14 cellular contexts compared by ENCODE assay signal in genomic region chr6:159125014-159125609, GRCh38. TPM values are rescaled to one million over a fixed set of nuclear protein-coding genes. Genes with fewer than 3 reads are reported as not detected.
DNase-seq lines count a peak whose midpoint lies in the region; ATAC-seq, FAIRE-seq and TF ChIP-seq lines count a peak whose summit lies in the region.
"Had no signal": no experiment of that assay in that cellular context is flagged by ENCODE, and none has a peak within 500 bp of the region (broad histone marks: within the 10 kb centered on the region; RNA-seq: fewer than 3 reads in every experiment).

No MANE protein-coding gene starts in this region.

- H3K79me2 ChIP-seq in OCI-LY3 (ENCODE audit: low read length): no peaks in the 10 kb centered on the region
- H3K79me2 ChIP-seq in endothelial cell of umbilical vein (ENCODE audit: control insufficient read depth, insufficient read depth, low read length): no peaks in the 10 kb centered on the region

- H3K4me1 ChIP-seq in left ventricle myocardium inferior: peaks cover 53% of the 10 kb centered on the region
- H3K4me1 ChIP-seq in right cardiac atrium (ENCODE audit: control insufficient read depth, insufficient read depth, low read length): peaks cover 2% of the 10 kb centered on the region
- H3K4me1 ChIP-seq in OCI-LY3 (ENCODE audit: low read length): peaks cover 35% of the 10 kb centered on the region
- H3K4me1 ChIP-seq in endothelial cell of umbilical vein (ENCODE audit: control insufficient read depth, extremely low read depth, insufficient read depth, low read length): no peaks in the 10 kb centered on the region
- no peaks in the 10 kb centered on the region for H3K4me1 ChIP-seq in suprapubic skin
- H3K4me1 ChIP-seq: transverse colon had no signal

- TF ChIP-seq POLR2A in endothelial cell of umbilical vein (IDR thresholded peaks at IDR 0.05; ENCODE audit: low read depth, low read length): no peak
- TF ChIP-seq POLR2A in suprapubic skin (IDR thresholded peaks at IDR 0.05): no peak

- H3K36me3 ChIP-seq in left ventricle myocardium inferior: no peaks in the 10 kb centered on the region
- peaks cover 2% of the 10 kb centered on the region for H3K36me3 ChIP-seq in OCI-LY3 (replicated peaks; ENCODE audit: low read depth, low read length)
- H3K36me3 ChIP-seq in endothelial cell of umbilical vein (ENCODE audit: control insufficient read depth in 2 of 2, extremely low read depth in 1 of 2, insufficient read depth in 2 of 2, low read length in 2 of 2): no peaks in the 10 kb centered on the region
- H3K36me3 ChIP-seq in suprapubic skin: no peaks in the 10 kb centered on the region
- H3K36me3 ChIP-seq: transverse colon had no signal

- H3K4me3 ChIP-seq in left ventricle myocardium inferior (no peak overlapping the region), right cardiac atrium (ENCODE audit: low read length) (no peak overlapping the region), OCI-LY3 (ENCODE audit: low read length) (no peak overlapping the region), endothelial cell of umbilical vein (replicated peaks in 1 of 3; ENCODE audit: insufficient read depth in 1 of 3, low read depth in 1 of 3, low read length in 3 of 3) (no peak overlapping the region), suprapubic skin (no peak overlapping the region)
- H3K4me3 ChIP-seq: transverse colon had no signal

- H3K27me3 ChIP-seq in left ventricle myocardium inferior (ENCODE audit: low read depth) (no peaks in the 10 kb centered on the region), right cardiac atrium (ENCODE audit: control insufficient read depth, insufficient read depth) (no peaks in the 10 kb centered on the region), OCI-LY3 (ENCODE audit: low read depth, low read length) (peaks cover 11% of the 10 kb centered on the region), endothelial cell of umbilical vein (ENCODE audit: control insufficient read depth in 2 of 2, insufficient read depth in 2 of 2, low read length in 2 of 2) (peaks cover 0 to 5% of the 10 kb centered on the region in 2 experiments), suprapubic skin (no peaks in the 10 kb centered on the region)
- H3K27me3 ChIP-seq: transverse colon had no signal

- peak overlapping the region; percentile 93 for H3K27ac ChIP-seq in left ventricle myocardium inferior (replicated peaks)
- H3K27ac ChIP-seq in right cardiac atrium (ENCODE audit: low read length): no peak overlapping the region
- H3K27ac ChIP-seq in OCI-LY3 (ENCODE audit: low read length): no peak overlapping the region
- no peak overlapping the region for H3K27ac ChIP-seq in endothelial cell of umbilical vein (ENCODE audit: insufficient read depth, low read depth, low read length)
- peak overlapping the region; percentile 43 for H3K27ac ChIP-seq in substantia nigra (ENCODE audit: low read depth, low read length, poor library complexity, severe bottlenecking)
- no peak overlapping the region for H3K27ac ChIP-seq in suprapubic skin
- H3K27ac ChIP-seq: transverse colon had no signal

- dilution Hi-C loops in endothelial cell of umbilical vein (cut with MboI; ENCODE audit: extremely low pct_ligation_motif_present, low sequenced_read_pairs): no loop called here

- ATAC-seq in right cardiac atrium: no peak

- peak overlapping the region; percentile 21; the same call in 1 of the 2 replicates for H3K4me2 ChIP-seq in OCI-LY3 (ENCODE audit: low read length)
- no peak overlapping the region for H3K4me2 ChIP-seq in endothelial cell of umbilical vein (ENCODE audit: insufficient read depth, low read length)

- FAIRE-seq in endothelial cell of umbilical vein (lab: Jason Lieb, UNC): no peak

- TF ChIP-seq CTCF in left ventricle myocardium inferior (IDR thresholded peaks at IDR 0.05; ENCODE audit: borderline replicate concordance): peak; percentile 43
- peak; percentile 57 for TF ChIP-seq CTCF in OCI-LY3 (IDR thresholded peaks at IDR 0.05; ENCODE audit: low read depth, low read length)
- peak; percentile 4 to 10 for TF ChIP-seq CTCF in endothelial cell of umbilical vein (IDR thresholded peaks at IDR 0.05; ENCODE audit: extremely low read depth in 1 of 2, insufficient read depth in 1 of 2, low read depth in 1 of 2, low read length in 2 of 2)
- TF ChIP-seq CTCF in suprapubic skin (IDR thresholded peaks at IDR 0.05): no peak

- POLR2A ChIA-PET in endothelial cell of umbilical vein (lab: Charles Lee): no interaction called here
- POLR2A ChIA-PET in HEK293T (lab: Yijun Ruan, JAX): no interaction called here

- 85% methylated on average over 5 of the region's 5 CpGs for WGBS in right cardiac atrium
- 78% methylated on average over 5 of the region's 5 CpGs for WGBS in suprapubic skin

- H4K20me1 ChIP-seq in OCI-LY3 (ENCODE audit: insufficient read depth, low read length) (no peaks in the 10 kb centered on the region), endothelial cell of umbilical vein (replicated peaks; ENCODE audit: control insufficient read depth, extremely low read depth, insufficient read depth, low read length) (no peaks in the 10 kb centered on the region)

- TF ChIP-seq EP300 in suprapubic skin (IDR thresholded peaks at IDR 0.05): no peak

- no peaks in the 10 kb centered on the region for H3K9me1 ChIP-seq in endothelial cell of umbilical vein (replicated peaks; ENCODE audit: control insufficient read depth, extremely low read depth, insufficient read depth, low read length)

- H2AFZ ChIP-seq in OCI-LY3 (ENCODE audit: low read depth, low read length) (no peak overlapping the region), endothelial cell of umbilical vein (ENCODE audit: low read depth, low read length) (no peak overlapping the region)

- CTCF ChIA-PET in endothelial cell of umbilical vein (lab: Charles Lee): interaction anchor here (0.6 to 1.7 kb wide), 2 partner anchors 10 to 15 kb away, joined by 3 to 10 read pairs; no protein-coding TSS in a partner anchor
- CTCF ChIA-PET in HEK293T (lab: Yijun Ruan, JAX): interaction anchor here (0.6 to 1.7 kb wide), 2 partner anchors 9 kb away, joined by 3 to 10 read pairs; no protein-coding TSS in a partner anchor

- H3K9ac ChIP-seq in OCI-LY3 (ENCODE audit: low read length) (no peak overlapping the region), endothelial cell of umbilical vein (replicated peaks; ENCODE audit: extremely low read depth, insufficient read depth, low read length) (no peak overlapping the region)

- no TSS peak for BruUV-seq in endothelial cell of umbilical vein (replicated peaks; lab: Mats Ljungman, UMichigan)

- DNase-seq in left ventricle myocardium inferior: no peak
- no peak for DNase-seq in right cardiac atrium
- DNase-seq in endothelial cell of umbilical vein (ENCODE audit: low read depth, low spot score): no peak
- DNase-seq in substantia nigra (lab: John Stamatoyannopoulos, UW): no peak
- DNase-seq in 8988T: no peak
- DNase-seq in suprapubic skin (ENCODE audit: low spot score in 2 of 2): no peak
- DNase-seq in HEK293T (ENCODE audit: extremely low spot score): no peak
- DNase-seq: activated CD4-positive, alpha-beta T cell treated with anti-CD3 and anti-CD28 coated beads, Interleukin-2, amount 10 ng/mL, durations not matched to agents 7 days and 5 days; activated naive CD4-positive, alpha-beta T cell; CD4-positive, CD25-positive, alpha-beta regulatory T cell; MV-4-11; NCI-H69; transverse colon had no signal

- H3K9me3 ChIP-seq in left ventricle myocardium inferior (replicated peaks): no peaks in the 10 kb centered on the region
- no peaks in the 10 kb centered on the region for H3K9me3 ChIP-seq in right cardiac atrium (ENCODE audit: control insufficient read depth, low read length)
- peaks cover 3% of the 10 kb centered on the region; the same call in 1 of the 2 replicates for H3K9me3 ChIP-seq in OCI-LY3 (ENCODE audit: insufficient read depth, low read length)
- H3K9me3 ChIP-seq in endothelial cell of umbilical vein (replicated peaks; ENCODE audit: control insufficient read depth, insufficient read depth, low read length): no peaks in the 10 kb centered on the region
- no peaks in the 10 kb centered on the region for H3K9me3 ChIP-seq in suprapubic skin
- H3K9me3 ChIP-seq: transverse colon had no signal

- intact Hi-C loops in left ventricle myocardium inferior (cut with micrococcal nuclease): no loop called here
- intact Hi-C loops in right cardiac atrium (cut with DNase I): no loop called here
- intact Hi-C loops in endothelial cell of umbilical vein (cut with micrococcal nuclease): no loop called here

TF ChIP-seq in endothelial cell of umbilical vein, 7 proteins besides CTCF, POLR2A, EP300 and RAD21:
- TF ChIP-seq MYC (IDR thresholded peaks at IDR 0.05; ENCODE audit: low read depth, low read length) (no peak), POLR2AphosphoS5 (IDR thresholded peaks at IDR 0.05; ENCODE audit: insufficient read depth, low read depth, low read length) (no peak), GATA2 (IDR thresholded peaks at IDR 0.05; ENCODE audit: insufficient read depth, insufficient read length, low read depth, low read length) (no peak)

TF ChIP-seq in HEK293T, 16 proteins besides CTCF, POLR2A, EP300 and RAD21:
- no peak for TF ChIP-seq TARDBP (IDR thresholded peaks at IDR 0.05)
- no peak for TF ChIP-seq L3MBTL2 (conservative IDR thresholded peaks at IDR 0.05)
- no peak for TF ChIP-seq BHLHE40 (IDR thresholded peaks at IDR 0.05; ENCODE audit: borderline replicate concordance)
- no peak for TF ChIP-seq ZNF384 (IDR thresholded peaks at IDR 0.05)
- TF ChIP-seq SP1 (IDR thresholded peaks at IDR 0.05): no peak

RNA-seq across cellular contexts. Expression of gene FNDC1, which starts 44.1 kb away (rescaled TPM):
- total RNA-seq in left ventricle myocardium inferior: 1.8 TPM
- total RNA-seq in right cardiac atrium: 1 to 10 TPM in 1 of 4 donors, under 1 TPM in 3; 0.23 to 1.3 (median 0.39) TPM
- 0.07 TPM for polyA plus RNA-seq in right cardiac atrium
- 0.04 TPM in 1 of 2 replicates, not detected in the other for total RNA-seq in endothelial cell of umbilical vein
- 0.02 TPM in 1 of 2 replicates, not detected in the other for polyA plus RNA-seq in endothelial cell of umbilical vein
- 0.01 TPM in 1 of 2 replicates, not detected in the other for polyA plus RNA-seq in endothelial cell of umbilical vein (2011; cell fraction: cytosol; rRNA removed)
- polyA plus RNA-seq in endothelial cell of umbilical vein (2011; cell fraction: nucleus; rRNA removed): 0.01 TPM in 1 of 2 replicates, not detected in the other
- polyA plus RNA-seq in endothelial cell of umbilical vein (2012): 0.03 TPM in 1 of 2 replicates, not detected in the other
- not detected in 2 replicates for polyA minus RNA-seq in endothelial cell of umbilical vein
- polyA minus RNA-seq in endothelial cell of umbilical vein (2011; cell fraction: cytosol; rRNA and poly(A)+ RNA removed): not detected
- not detected in 2 replicates for polyA minus RNA-seq in endothelial cell of umbilical vein (2011; cell fraction: nucleus; rRNA and poly(A)+ RNA removed)
- under 1 TPM in 3 of 4 donors, not detected in 1; 0.13 to 0.89 (median 0.15) TPM for total RNA-seq in suprapubic skin
- total RNA-seq: activated CD4-positive, alpha-beta T cell treated with anti-CD3 and anti-CD28 coated beads, Interleukin-2, amount 10 ng/mL, durations not matched to agents 7 days and 5 days; CD4-positive, CD25-positive, alpha-beta regulatory T cell had no signal

Comparison
In these comparisons a context has a peak if more than half of its experiments do, and no peak if none do; other contexts are left out.
1. H3K27ac ChIP-seq: peak in left ventricle myocardium inferior (single experiment) and substantia nigra (single experiment); none in right cardiac atrium (single experiment), OCI-LY3 (single experiment), endothelial cell of umbilical vein (single experiment) and suprapubic skin (single experiment).
2. CTCF ChIP-seq: peak in left ventricle myocardium inferior (single experiment), OCI-LY3 (single experiment) and endothelial cell of umbilical vein (2 of 2); none in suprapubic skin (0 of 2).